ENCODE assay signal across 29 cellular contexts in the genomic region with DNA sequence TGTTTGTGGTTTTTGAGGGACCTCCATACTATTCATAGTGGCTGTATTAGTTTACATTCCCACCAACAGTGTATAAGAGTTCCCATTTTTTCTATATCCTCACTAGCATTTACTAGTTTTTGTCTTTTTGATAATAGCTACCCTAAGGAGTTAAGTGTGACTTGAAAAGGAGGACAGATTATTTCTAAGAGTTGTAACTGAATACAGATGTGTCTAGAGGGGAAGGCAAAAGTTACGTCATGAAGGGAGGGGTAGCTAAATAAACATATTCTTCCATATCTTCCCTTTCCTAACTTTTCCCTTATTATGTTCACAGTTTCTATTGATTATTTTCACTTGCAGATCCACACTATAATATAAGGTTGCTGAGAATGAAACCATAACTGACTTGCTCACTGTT.
"Had no signal": no experiment of that assay in that cellular context is flagged by ENCODE, and none has a peak within 500 bp of the region (broad histone marks: within the 10 kb centered on the region; RNA-seq: fewer than 3 reads in every experiment).

No MANE protein-coding gene starts in this region.

- H3K27me3 Mint-ChIP-seq: stimulated activated memory B cell treated with anti-CD40 and anti-IgM and Interleukin-4, amounts not matched to agents 10 μg/mL and 1 μg/mL and 100 μg/mL, for 72 hours; stimulated activated naive B cell treated with anti-CD40 and anti-IgM and Interleukin-4, amounts not matched to agents 10 μg/mL and 1 μg/mL and 100 μg/mL, for 72 hours; stimulated activated naive CD8-positive, alpha-beta T cell treated with anti-CD3 and anti-CD28 coated beads, Interleukin-15, amount 100 ng/mL, for 72 hours; stimulated activated naive CD8-positive, alpha-beta T cell treated with anti-CD3 and anti-CD28 coated beads, Interleukin-15, Interleukin-2, amounts not matched to agents 100 ng/mL and 50 ng/mL, for 24 hours; type B pancreatic cell had no signal

- H3K27ac Mint-ChIP-seq: stimulated activated effector memory CD8-positive, alpha-beta T cell treated with anti-CD3 and anti-CD28 coated beads, Interleukin-12 subunit alpha, Interleukin-12 subunit beta, amount 100 ng/mL, for 72 hours; stimulated activated memory B cell treated with anti-CD40 and anti-IgM and Interleukin-4, amounts not matched to agents 10 μg/mL and 1 μg/mL and 100 μg/mL, for 72 hours; stimulated activated naive B cell treated with anti-CD40 and anti-IgM and Interleukin-4, amounts not matched to agents 10 μg/mL and 1 μg/mL and 100 μg/mL, for 72 hours; stimulated activated naive CD8-positive, alpha-beta T cell treated with anti-CD3 and anti-CD28 coated beads, Interleukin-15, amount 100 ng/mL, for 72 hours; stimulated activated naive CD8-positive, alpha-beta T cell treated with anti-CD3 and anti-CD28 coated beads, Interleukin-15, Interleukin-2, amounts not matched to agents 100 ng/mL and 50 ng/mL, for 24 hours; type B pancreatic cell had no signal

- H3K4me1 Mint-ChIP-seq: stimulated activated effector memory CD8-positive, alpha-beta T cell treated with anti-CD3 and anti-CD28 coated beads, Interleukin-12 subunit alpha, Interleukin-12 subunit beta, amount 100 ng/mL, for 72 hours; stimulated activated memory B cell treated with anti-CD40 and anti-IgM and Interleukin-4, amounts not matched to agents 10 μg/mL and 1 μg/mL and 100 μg/mL, for 72 hours; stimulated activated naive B cell treated with anti-CD40 and anti-IgM and Interleukin-4, amounts not matched to agents 10 μg/mL and 1 μg/mL and 100 μg/mL, for 72 hours; stimulated activated naive CD8-positive, alpha-beta T cell treated with anti-CD3 and anti-CD28 coated beads, Interleukin-15, amount 100 ng/mL, for 72 hours had no signal

- H3K4me3 Mint-ChIP-seq: stimulated activated effector memory CD8-positive, alpha-beta T cell treated with anti-CD3 and anti-CD28 coated beads, Interleukin-12 subunit alpha, Interleukin-12 subunit beta, amount 100 ng/mL, for 72 hours; stimulated activated memory B cell treated with anti-CD40 and anti-IgM and Interleukin-4, amounts not matched to agents 10 μg/mL and 1 μg/mL and 100 μg/mL, for 72 hours; stimulated activated naive B cell treated with anti-CD40 and anti-IgM and Interleukin-4, amounts not matched to agents 10 μg/mL and 1 μg/mL and 100 μg/mL, for 72 hours; stimulated activated naive CD8-positive, alpha-beta T cell treated with anti-CD3 and anti-CD28 coated beads, Interleukin-15, amount 100 ng/mL, for 72 hours; stimulated activated naive CD8-positive, alpha-beta T cell treated with anti-CD3 and anti-CD28 coated beads, Interleukin-15, Interleukin-2, amounts not matched to agents 100 ng/mL and 50 ng/mL, for 24 hours; type B pancreatic cell had no signal

- H3K27me3 ChIP-seq: stomach, suprapubic skin, testis, thyroid gland, tibial artery, tibial nerve, transverse colon, upper lobe of left lung, upper lobe of right lung, uterus, vagina had no signal

- H3K4me1 ChIP-seq: stomach, suprapubic skin, testis, thyroid gland, tibial artery, tibial nerve, transverse colon, upper lobe of left lung, upper lobe of right lung, uterus, vagina had no signal

- ATAC-seq: stimulated activated effector memory CD8-positive, alpha-beta T cell treated with anti-CD3 and anti-CD28 coated beads, Interleukin-12 subunit alpha, Interleukin-12 subunit beta, amount 100 ng/mL, for 72 hours; stimulated activated memory B cell treated with anti-CD40 and anti-IgM and Interleukin-4, amounts not matched to agents 10 μg/mL and 1 μg/mL and 100 μg/mL, for 72 hours; stimulated activated naive B cell treated with anti-CD40 and anti-IgM and Interleukin-4, amounts not matched to agents 10 μg/mL and 1 μg/mL and 100 μg/mL, for 72 hours; stimulated activated naive CD8-positive, alpha-beta T cell treated with anti-CD3 and anti-CD28 coated beads, Interleukin-15, amount 100 ng/mL, for 72 hours; stimulated activated naive CD8-positive, alpha-beta T cell treated with anti-CD3 and anti-CD28 coated beads, Interleukin-15, Interleukin-2, amounts not matched to agents 100 U/mL and 50 U/mL, for 24 hours; upper lobe of right lung had no signal

- FAIRE-seq: urothelium cell line had no signal

- DNase-seq: stimulated activated CD4-positive, alpha-beta T cell treated with anti-CD3 and anti-CD28 coated beads, Interleukin-2, amount 100 ng/mL, for 48 hours; stimulated activated CD4-positive, alpha-beta T cell treated with anti-CD3 and anti-CD28 coated beads, Interleukin-4, amount 100 ng/mL, for 1 hour; stimulated activated CD4-positive, alpha-beta T cell treated with anti-CD3 and anti-CD28 coated beads, Interleukin-4, amount 100 ng/mL, for 24 hours; stimulated activated CD4-positive, alpha-beta T cell treated with anti-CD3 and anti-CD28 coated beads, Interleukin-4, amount 100 ng/mL, for 4 hours; stimulated activated CD8-positive, alpha-beta memory T cell treated with anti-CD3 and anti-CD28 coated beads, Interleukin-4, amount 100 ng/mL, for 48 hours; stimulated activated naive B cell treated with anti-CD40 and anti-IgM and Interleukin-4, amounts not matched to agents 10 μg/mL and 1 μg/mL and 100 μg/mL, for 72 hours; stimulated activated naive CD4-positive, alpha-beta T cell; stimulated activated naive CD4-positive, alpha-beta T cell treated with Interleukin-2 at 50 U/mL for 16 hours; stimulated activated naive CD8-positive, alpha-beta T cell treated with anti-CD3 and anti-CD28 coated beads, Interleukin-15, amount 100 ng/mL, for 72 hours; stimulated activated naive CD8-positive, alpha-beta T cell treated with anti-CD3 and anti-CD28 coated beads, Interleukin-15, Interleukin-2, amounts not matched to agents 100 U/mL and 50 U/mL, for 24 hours; stomach; substantia nigra; testis; thyroid gland; tibial artery; transverse colon; trophoblast cell; upper lobe of left lung; upper lobe of right lung; uterus had no signal

- H3K36me3 ChIP-seq: stomach, suprapubic skin, thoracic aorta, thyroid gland, tibial artery, tibial nerve, transverse colon, upper lobe of left lung, upper lobe of right lung, uterus, vagina had no signal

- H3K9me3 ChIP-seq: stomach, suprapubic skin, testis, thoracic aorta, thyroid gland, tibial artery, tibial nerve, transverse colon, upper lobe of left lung, upper lobe of right lung, uterus, vagina had no signal

- H3K36me3 Mint-ChIP-seq: stimulated activated effector memory CD8-positive, alpha-beta T cell treated with anti-CD3 and anti-CD28 coated beads, Interleukin-12 subunit alpha, Interleukin-12 subunit beta, amount 100 ng/mL, for 72 hours; stimulated activated memory B cell treated with anti-CD40 and anti-IgM and Interleukin-4, amounts not matched to agents 10 μg/mL and 1 μg/mL and 100 μg/mL, for 72 hours; stimulated activated naive B cell treated with anti-CD40 and anti-IgM and Interleukin-4, amounts not matched to agents 10 μg/mL and 1 μg/mL and 100 μg/mL, for 72 hours; type B pancreatic cell had no signal

- H3K4me3 ChIP-seq: stomach, suprapubic skin, testis, thoracic aorta, thyroid gland, tibial artery, tibial nerve, transverse colon, upper lobe of left lung, upper lobe of right lung, uterus, vagina had no signal

- H3K27ac ChIP-seq: stomach, suprapubic skin, testis, thoracic aorta, thyroid gland, tibial artery, tibial nerve, transverse colon, upper lobe of left lung, upper lobe of right lung, uterus, vagina had no signal

- H3K9me3 Mint-ChIP-seq: stimulated activated effector memory CD8-positive, alpha-beta T cell treated with anti-CD3 and anti-CD28 coated beads, Interleukin-12 subunit alpha, Interleukin-12 subunit beta, amount 100 ng/mL, for 72 hours; stimulated activated memory B cell treated with anti-CD40 and anti-IgM and Interleukin-4, amounts not matched to agents 10 μg/mL and 1 μg/mL and 100 μg/mL, for 72 hours; stimulated activated naive B cell treated with anti-CD40 and anti-IgM and Interleukin-4, amounts not matched to agents 10 μg/mL and 1 μg/mL and 100 μg/mL, for 72 hours; stimulated activated naive CD8-positive, alpha-beta T cell treated with anti-CD3 and anti-CD28 coated beads, Interleukin-15, amount 100 ng/mL, for 72 hours; stimulated activated naive CD8-positive, alpha-beta T cell treated with anti-CD3 and anti-CD28 coated beads, Interleukin-15, Interleukin-2, amounts not matched to agents 100 ng/mL and 50 ng/mL, for 24 hours; type B pancreatic cell had no signal
